In genomic region chr15:58549780-58550064, GRCh38 we compare ENCODE assay signal across 21 cellular contexts.
DNase-seq lines count a peak whose midpoint lies in the region; ATAC-seq and TF ChIP-seq lines count a peak whose summit lies in the region.
"Had no signal": no experiment of that assay in that cellular context is flagged by ENCODE, and none has a peak within 500 bp of the region (broad histone marks: within the 10 kb centered on the region; RNA-seq: fewer than 3 reads in every experiment).

No MANE protein-coding gene starts in this region.

- H2AFZ ChIP-seq in mammary epithelial cell (ENCODE audit: low read depth, low read length) = no peak overlapping the region

- intact Hi-C loops in right cardiac atrium (cut with DNase I) = no loop called here
- intact Hi-C loops in ovary (cut with DNase I) = loop anchor here in 1 of 4 donors (1.0 kb wide), 1 partner anchor 26 kb away; no protein-coding TSS in a partner anchor
- intact Hi-C loops in activated T-helper 1 cell treated with anti-CD3 and anti-CD28 coated beads, Interleukin-12 subunit alpha, Interleukin-12 subunit beta, Interleukin-2, Interleukin-4 antibody, amounts not matched to agents 30 ng/mL and 10 ng/mL and 1 ng/mL, durations not matched to agents 14 hours and 24 hours and 36 hours (cut with micrococcal nuclease) = loop anchor here (5.0 kb wide), 1 partner anchor 43 kb away; no protein-coding TSS in a partner anchor
- intact Hi-C loops in mammary epithelial cell (cut with micrococcal nuclease) = no loop called here

- no peaks in the 10 kb centered on the region for H3K9me3 Mint-ChIP-seq in stimulated activated effector memory CD8-positive, alpha-beta T cell treated with anti-CD3 and anti-CD28 coated beads, Interleukin-12 subunit alpha, Interleukin-12 subunit beta, amount 100 ng/mL, for 72 hours
- no peaks in the 10 kb centered on the region for H3K9me3 Mint-ChIP-seq in activated T-helper 1 cell treated with anti-CD3 and anti-CD28 coated beads, Interleukin-12 subunit alpha, Interleukin-12 subunit beta, Interleukin-2, Interleukin-4 antibody, amounts not matched to agents 30 ng/mL and 10 ng/mL and 1 ng/mL, durations not matched to agents 14 hours and 24 hours and 36 hours
- H3K9me3 Mint-ChIP-seq: immature natural killer cell; natural killer cell; stimulated activated naive B cell treated with anti-CD40 and anti-IgM and Interleukin-4, amounts not matched to agents 10 μg/mL and 1 μg/mL and 100 μg/mL, for 72 hours had no signal

- in situ Hi-C loops in mammary epithelial cell (cut with MboI; ENCODE audit: low sequenced_read_pairs in 2 of 2) = no loop called here

- no peak overlapping the region for H3K4me2 ChIP-seq in mammary epithelial cell (ENCODE audit: insufficient read depth, low read depth, low read length)

- no TSS peak for BruUV-seq in mammary epithelial cell (replicated peaks; lab: Mats Ljungman, UMichigan)

- H3K27ac ChIP-seq in KOPT-K1 (ENCODE audit: low read depth, low read length, poor library complexity, severe bottlenecking) (peak overlapping the region; percentile 95), WERI-Rb-1 (peak overlapping the region; percentile 75), right cardiac atrium (ENCODE audit: low read length) (peak overlapping the region; percentile 91), ovary (no peak overlapping the region), mammary epithelial cell (ENCODE audit: insufficient read depth, low read depth, low read length) (no peak overlapping the region)
- H3K27ac ChIP-seq: body of pancreas, colonic mucosa, lower lobe of right lung, parathyroid adenoma, thyroid gland had no signal

- peaks cover 46% of the 10 kb centered on the region for H3K4me1 Mint-ChIP-seq in stimulated activated effector memory CD8-positive, alpha-beta T cell treated with anti-CD3 and anti-CD28 coated beads, Interleukin-12 subunit alpha, Interleukin-12 subunit beta, amount 100 ng/mL, for 72 hours
- H3K4me1 Mint-ChIP-seq in activated T-helper 1 cell treated with anti-CD3 and anti-CD28 coated beads, Interleukin-12 subunit alpha, Interleukin-12 subunit beta, Interleukin-2, Interleukin-4 antibody, amounts not matched to agents 30 ng/mL and 10 ng/mL and 1 ng/mL, durations not matched to agents 14 hours and 24 hours and 36 hours (ENCODE audit: low read depth) = peaks cover 73% of the 10 kb centered on the region

- H3K9me3 ChIP-seq in KOPT-K1 (ENCODE audit: insufficient read depth, low read length, poor library complexity, severe bottlenecking) (no peaks in the 10 kb centered on the region), WERI-Rb-1 (ENCODE audit: severe bottlenecking) (no peaks in the 10 kb centered on the region), right cardiac atrium (ENCODE audit: control insufficient read depth, low read length) (no peaks in the 10 kb centered on the region), ovary (no peaks in the 10 kb centered on the region), mammary epithelial cell (replicated peaks; ENCODE audit: insufficient read depth, low read length) (no peaks in the 10 kb centered on the region)
- H3K9me3 ChIP-seq: body of pancreas, colonic mucosa, lower lobe of right lung, thyroid gland had no signal

- H3K27me3 ChIP-seq in WERI-Rb-1 (ENCODE audit: insufficient read depth, low read depth, severe bottlenecking) (no peaks in the 10 kb centered on the region), right cardiac atrium (ENCODE audit: control insufficient read depth, insufficient read depth) (no peaks in the 10 kb centered on the region), ovary (no peaks in the 10 kb centered on the region), mammary epithelial cell (ENCODE audit: insufficient read depth, low read length) (no peaks in the 10 kb centered on the region)
- H3K27me3 ChIP-seq: body of pancreas, colonic mucosa, thyroid gland had no signal

- no peak for TF ChIP-seq EP300 in ovary (IDR thresholded peaks at IDR 0.05)

- no peak overlapping the region for H3K9ac ChIP-seq in mammary epithelial cell (ENCODE audit: insufficient read depth, low read length)
- H3K9ac ChIP-seq: parathyroid adenoma had no signal

- no peak for TF ChIP-seq POLR2A in ovary (IDR thresholded peaks at IDR 0.05)

- 79% methylated on average over 7 of the region's 7 CpGs for WGBS in right cardiac atrium
- 92 to 94% (median 93%) methylated on average over 7 of the region's 7 CpGs for WGBS in ovary, 3 donors
- 89% methylated on average over 7 of the region's 7 CpGs for WGBS in mammary epithelial cell (ENCODE audit: low coverage, missing lambda C conversion rate)

- no peak for TF ChIP-seq CTCF in WERI-Rb-1 (IDR thresholded peaks at IDR 0.05; ENCODE audit: low read depth, low read length)
- no peak for TF ChIP-seq CTCF in ovary (IDR thresholded peaks at IDR 0.05)
- TF ChIP-seq CTCF in mammary epithelial cell (conservative IDR thresholded peaks at IDR 0.05 in 1 of 2, IDR thresholded peaks at IDR 0.05 in 1 of 2; ENCODE audit: extremely low read depth in 1 of 2, insufficient read depth in 1 of 2, low read depth in 1 of 2, low read length in 2 of 2) = no peak

- CTCF ChIA-PET in mammary epithelial cell (lab: Charles Lee; ENCODE audit: low non-redundant PET) = no interaction called here

- no peaks in the 10 kb centered on the region for H3K36me3 Mint-ChIP-seq in stimulated activated effector memory CD8-positive, alpha-beta T cell treated with anti-CD3 and anti-CD28 coated beads, Interleukin-12 subunit alpha, Interleukin-12 subunit beta, amount 100 ng/mL, for 72 hours
- H3K36me3 Mint-ChIP-seq in activated T-helper 1 cell treated with anti-CD3 and anti-CD28 coated beads, Interleukin-12 subunit alpha, Interleukin-12 subunit beta, Interleukin-2, Interleukin-4 antibody, amounts not matched to agents 30 ng/mL and 10 ng/mL and 1 ng/mL, durations not matched to agents 14 hours and 24 hours and 36 hours (ENCODE audit: low read depth) = peaks cover 13% of the 10 kb centered on the region
- H3K36me3 Mint-ChIP-seq: natural killer cell; stimulated activated naive B cell treated with anti-CD40 and anti-IgM and Interleukin-4, amounts not matched to agents 10 μg/mL and 1 μg/mL and 100 μg/mL, for 72 hours had no signal

- H4K20me1 ChIP-seq in mammary epithelial cell (ENCODE audit: insufficient read depth, low read length) = no peaks in the 10 kb centered on the region

- no peaks in the 10 kb centered on the region for H3K79me2 ChIP-seq in mammary epithelial cell (ENCODE audit: insufficient read depth, low read length)
- H3K79me2 ChIP-seq: parathyroid adenoma had no signal

- H3K4me3 Mint-ChIP-seq in stimulated activated effector memory CD8-positive, alpha-beta T cell treated with anti-CD3 and anti-CD28 coated beads, Interleukin-12 subunit alpha, Interleukin-12 subunit beta, amount 100 ng/mL, for 72 hours = no peak overlapping the region
- no peak overlapping the region for H3K4me3 Mint-ChIP-seq in activated T-helper 1 cell treated with anti-CD3 and anti-CD28 coated beads, Interleukin-12 subunit alpha, Interleukin-12 subunit beta, Interleukin-2, Interleukin-4 antibody, amounts not matched to agents 30 ng/mL and 10 ng/mL and 1 ng/mL, durations not matched to agents 14 hours and 24 hours and 36 hours
- H3K4me3 Mint-ChIP-seq: activated CD8-positive, alpha-beta memory T cell treated with anti-CD3 and anti-CD28 coated beads, Interleukin-2, amount 10 ng/mL, durations not matched to agents 7 days and 5 days; activated naive CD8-positive, alpha-beta T cell treated with anti-CD3 and anti-CD28 coated beads for 36 hours; B cell; natural killer cell; stimulated activated naive B cell treated with anti-CD40 and anti-IgM and Interleukin-4, amounts not matched to agents 10 μg/mL and 1 μg/mL and 100 μg/mL, for 72 hours had no signal

- no peak for ATAC-seq in right cardiac atrium
- no peak for ATAC-seq in stimulated activated effector memory CD8-positive, alpha-beta T cell treated with anti-CD3 and anti-CD28 coated beads, Interleukin-12 subunit alpha, Interleukin-12 subunit beta, amount 100 ng/mL, for 72 hours
- ATAC-seq: activated CD8-positive, alpha-beta memory T cell treated with anti-CD3 and anti-CD28 coated beads, Interleukin-2, amount 10 ng/mL, durations not matched to agents 7 days and 5 days; body of pancreas; lower lobe of right lung; natural killer cell; stimulated activated naive B cell treated with anti-CD40 and anti-IgM and Interleukin-4, amounts not matched to agents 10 μg/mL and 1 μg/mL and 100 μg/mL, for 72 hours had no signal

- dilution Hi-C loops in mammary epithelial cell (cut with HindIII; ENCODE audit: low sequenced_read_pairs) = no loop called here

- H3K4me3 ChIP-seq in WERI-Rb-1 (ENCODE audit: low read depth, low read length) = peak overlapping the region; percentile 17
- no peak overlapping the region for H3K4me3 ChIP-seq in right cardiac atrium (ENCODE audit: low read length)
- H3K4me3 ChIP-seq in ovary = no peak overlapping the region
- H3K4me3 ChIP-seq in mammary epithelial cell (replicated peaks in 1 of 3; ENCODE audit: insufficient read depth in 1 of 3, low read depth in 2 of 3, low read length in 3 of 3) = no peak overlapping the region
- H3K4me3 ChIP-seq: body of pancreas, colonic mucosa, lower lobe of right lung, thyroid gland had no signal

- no peaks in the 10 kb centered on the region for H3K36me3 ChIP-seq in KOPT-K1 (ENCODE audit: insufficient read depth, low read length)
- no peaks in the 10 kb centered on the region for H3K36me3 ChIP-seq in WERI-Rb-1
- H3K36me3 ChIP-seq in ovary = no peaks in the 10 kb centered on the region
- no peaks in the 10 kb centered on the region for H3K36me3 ChIP-seq in mammary epithelial cell (ENCODE audit: insufficient read depth, low read length)
- H3K36me3 ChIP-seq: colonic mucosa, lower lobe of right lung, thyroid gland had no signal

- DNase-seq in WERI-Rb-1 (no peak), right cardiac atrium (peak in 1 of 3 donors; percentile 36), ovary (no peak), mammary epithelial cell (no peak)
- no peak for DNase-seq in stimulated activated effector memory CD8-positive, alpha-beta T cell treated with anti-CD3 and anti-CD28 coated beads, Interleukin-12 subunit alpha, Interleukin-12 subunit beta, amount 100 ng/mL, for 72 hours (ENCODE audit: low spot score in 2 of 2)
- no peak for DNase-seq in activated T-helper 1 cell treated with anti-CD3 and anti-CD28 coated beads, Interleukin-12 subunit alpha, Interleukin-12 subunit beta, Interleukin-2, Interleukin-4 antibody, amounts not matched to agents 30 ng/mL and 10 ng/mL and 1 ng/mL, durations not matched to agents 14 hours and 24 hours and 36 hours (ENCODE audit: low spot score)
- DNase-seq: activated CD8-positive, alpha-beta memory T cell treated with anti-CD3 and anti-CD28 coated beads, Interleukin-2, amount 10 ng/mL, durations not matched to agents 7 days and 5 days; activated naive CD8-positive, alpha-beta T cell treated with anti-CD3 and anti-CD28 coated beads for 36 hours; body of pancreas; colonic mucosa; immature natural killer cell; lower lobe of right lung; natural killer cell; NCI-H1092 treated with DMSO at 0.1 percent for 48 hours; NCI-H2081 treated with DMSO at 0.1 percent for 48 hours; NCI-H510A; stimulated activated naive B cell treated with anti-CD40 and anti-IgM and Interleukin-4, amounts not matched to agents 10 μg/mL and 1 μg/mL and 100 μg/mL, for 72 hours; thyroid gland had no signal

- peaks cover 2% of the 10 kb centered on the region for H3K27me3 Mint-ChIP-seq in activated T-helper 1 cell treated with anti-CD3 and anti-CD28 coated beads, Interleukin-12 subunit alpha, Interleukin-12 subunit beta, Interleukin-2, Interleukin-4 antibody, amounts not matched to agents 30 ng/mL and 10 ng/mL and 1 ng/mL, durations not matched to agents 14 hours and 24 hours and 36 hours (ENCODE audit: insufficient read depth)
- H3K27me3 Mint-ChIP-seq: activated naive CD8-positive, alpha-beta T cell treated with anti-CD3 and anti-CD28 coated beads for 36 hours had no signal

- peak overlapping the region; percentile 15 for H3K27ac Mint-ChIP-seq in stimulated activated effector memory CD8-positive, alpha-beta T cell treated with anti-CD3 and anti-CD28 coated beads, Interleukin-12 subunit alpha, Interleukin-12 subunit beta, amount 100 ng/mL, for 72 hours
- H3K27ac Mint-ChIP-seq in activated T-helper 1 cell treated with anti-CD3 and anti-CD28 coated beads, Interleukin-12 subunit alpha, Interleukin-12 subunit beta, Interleukin-2, Interleukin-4 antibody, amounts not matched to agents 30 ng/mL and 10 ng/mL and 1 ng/mL, durations not matched to agents 14 hours and 24 hours and 36 hours = no peak overlapping the region
- H3K27ac Mint-ChIP-seq: activated naive CD8-positive, alpha-beta T cell treated with anti-CD3 and anti-CD28 coated beads for 36 hours; B cell; stimulated activated naive B cell treated with anti-CD40 and anti-IgM and Interleukin-4, amounts not matched to agents 10 μg/mL and 1 μg/mL and 100 μg/mL, for 72 hours had no signal

- H3K4me1 ChIP-seq in right cardiac atrium (ENCODE audit: control insufficient read depth, insufficient read depth, low read length) (peaks cover 7% of the 10 kb centered on the region), ovary (ENCODE audit: insufficient read depth) (peaks cover 10% of the 10 kb centered on the region), mammary epithelial cell (ENCODE audit: insufficient read depth, low read length) (peaks cover 23% of the 10 kb centered on the region)
- H3K4me1 ChIP-seq: colonic mucosa had no signal

Comparison
In these comparisons a context has a peak if more than half of its experiments do, and no peak if none do; other contexts are left out.
1. H3K27ac ChIP-seq: peak in KOPT-K1 (single experiment), WERI-Rb-1 (single experiment) and right cardiac atrium (single experiment); none in ovary (0 of 2) and mammary epithelial cell (single experiment).